8 cellular contexts compared by ENCODE assay signal in genomic region chr2:27370026-27370815, GRCh38. TPM values are rescaled to one million over a fixed set of nuclear protein-coding genes. Genes with fewer than 3 reads are reported as not detected.
DNase-seq lines count a peak whose midpoint lies in the region; ATAC-seq and TF ChIP-seq lines count a peak whose summit lies in the region.

TSS of gene EIF2B4 (minus strand) at chr2:27370338. CDS start at chr2:27370314, 24 bp downstream.
A gene with protein sequence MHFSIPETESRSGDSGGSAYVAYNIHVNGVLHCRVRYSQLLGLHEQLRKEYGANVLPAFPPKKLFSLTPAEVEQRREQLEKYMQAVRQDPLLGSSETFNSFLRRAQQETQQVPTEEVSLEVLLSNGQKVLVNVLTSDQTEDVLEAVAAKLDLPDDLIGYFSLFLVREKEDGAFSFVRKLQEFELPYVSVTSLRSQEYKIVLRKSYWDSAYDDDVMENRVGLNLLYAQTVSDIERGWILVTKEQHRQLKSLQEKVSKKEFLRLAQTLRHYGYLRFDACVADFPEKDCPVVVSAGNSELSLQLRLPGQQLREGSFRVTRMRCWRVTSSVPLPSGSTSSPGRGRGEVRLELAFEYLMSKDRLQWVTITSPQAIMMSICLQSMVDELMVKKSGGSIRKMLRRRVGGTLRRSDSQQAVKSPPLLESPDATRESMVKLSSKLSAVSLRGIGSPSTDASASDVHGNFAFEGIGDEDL (plus strand): TSS chr2:27370616. CDS start chr2:27370744, 128 bp downstream.

- H3K9ac ChIP-seq in iPS-18a (ENCODE audit: low read length) (peak within 1 kb of the TSS; percentile 88), skeletal muscle tissue (ENCODE audit: low read depth in 1 of 3, low read length in 3 of 3) (peak within 1 kb of the TSS; percentile 96 to 99 (median 97))

- peaks cover 9 to 17% of the 10 kb centered on the region in 2 donors for H3K4me1 ChIP-seq in breast epithelium
- H3K4me1 ChIP-seq in iPS-18a (ENCODE audit: control insufficient read depth, low read depth, low read length): peaks cover 11% of the 10 kb centered on the region
- H3K4me1 ChIP-seq in skeletal muscle tissue (ENCODE audit: control insufficient read depth in 3 of 3, insufficient read depth in 3 of 3, low read length in 3 of 3): peaks cover 30 to 40% (median 31%) of the 10 kb centered on the region in 3 donors

- H3K27ac ChIP-seq in VCaP: peak within 1 kb of the TSS; percentile 93
- peak within 1 kb of the TSS; percentile 93 to 96 for H3K27ac ChIP-seq in breast epithelium
- H3K27ac ChIP-seq in iPS-18a (ENCODE audit: low read length): peak within 1 kb of the TSS; percentile 33
- H3K27ac ChIP-seq in skeletal muscle tissue (ENCODE audit: low read depth, low read length): peak within 1 kb of the TSS; percentile 93

- intact Hi-C loops in breast epithelium (cut with DNase I; ENCODE audit: low total_unique reads): no loop called here

- no peaks in the 10 kb centered on the region for H3K27me3 ChIP-seq in breast epithelium
- no peaks in the 10 kb centered on the region for H3K27me3 ChIP-seq in iPS-18a (ENCODE audit: control insufficient read depth, insufficient read depth, low read length)
- no peaks in the 10 kb centered on the region for H3K27me3 ChIP-seq in skeletal muscle tissue (ENCODE audit: control insufficient read depth in 3 of 3, insufficient read depth in 3 of 3, low read length in 3 of 3)

- DNase-seq in AG08395 (ENCODE audit: low spot score): peak; percentile 97
- DNase-seq in NCI-H2196 treated with DMSO at 0.1 percent for 48 hours (lab: John Stamatoyannopoulos, UW; ENCODE audit: unreplicated experiment): peak; percentile 95
- peak; percentile 99 for DNase-seq in breast epithelium (ENCODE audit: low spot score in 2 of 2)

- TF ChIP-seq POLR2A in breast epithelium (IDR thresholded peaks at IDR 0.05): peak; percentile 22

- H3K9me3 ChIP-seq in breast epithelium (no peaks in the 10 kb centered on the region), iPS-18a (ENCODE audit: control insufficient read depth, low read depth, low read length) (no peaks in the 10 kb centered on the region), skeletal muscle tissue (ENCODE audit: control insufficient read depth in 3 of 3, low read length in 3 of 3) (no peaks in the 10 kb centered on the region)

- ATAC-seq in GM18873 (IDR thresholded peaks at IDR 0.05; ENCODE audit: low FRiP score, unreplicated experiment) (peak; percentile 82), HG03139 (IDR thresholded peaks at IDR 0.05; ENCODE audit: unreplicated experiment) (peak; percentile 88)

- TF ChIP-seq CTCF in VCaP (conservative IDR thresholded peaks at IDR 0.05) (peak; percentile 88), breast epithelium (IDR thresholded peaks at IDR 0.05) (peak; percentile 13 to 65 (median 54))

- H3K4me3 ChIP-seq in breast epithelium (peak within 1 kb of the TSS; percentile 79 to 100 (median 95)), iPS-18a (ENCODE audit: low read length) (peak within 1 kb of the TSS; percentile 98), skeletal muscle tissue (ENCODE audit: low read length in 3 of 3) (peak within 1 kb of the TSS; percentile 97 to 99 (median 98))

- H3K36me3 ChIP-seq in breast epithelium: peaks cover 12% of the 10 kb centered on the region
- peaks cover 50% of the 10 kb centered on the region for H3K36me3 ChIP-seq in iPS-18a (ENCODE audit: control insufficient read depth, low read depth, low read length)
- H3K36me3 ChIP-seq in skeletal muscle tissue (ENCODE audit: control insufficient read depth in 3 of 3, insufficient read depth in 3 of 3, low read length in 3 of 3): peaks cover 49 to 62% (median 56%) of the 10 kb centered on the region in 3 donors

RNA-seq across cellular contexts. Expression of gene EIF2B4, which starts in this region (rescaled TPM):
- total RNA-seq in breast epithelium (10 to 100 TPM; 38.1 to 48.9 (median 47.9) TPM), skeletal muscle tissue (18.3 TPM)

RNA-seq across cellular contexts. Expression of the second gene that starts in this region (rescaled TPM):
- total RNA-seq in breast epithelium (100 to 1,000 TPM; 109 to 121 (median 116) TPM), skeletal muscle tissue (81.9 TPM)

Comparison
In these comparisons a context has a peak if more than half of its experiments do, and no peak if none do; other contexts are left out.
1. Peak in every context shown above with its lines: DNase-seq, ATAC-seq, H3K4me3 ChIP-seq and H3K27ac ChIP-seq.
2. H3K27ac ChIP-seq: peak in every context shown above with its lines; median percentile 94 in breast epithelium; 93 in VCaP; 93 in skeletal muscle tissue; 33 in iPS-18a.